8 cellular contexts compared by ENCODE assay signal in genomic region chr2:230762317-230762896, GRCh38. TPM values are rescaled to one million over a fixed set of nuclear protein-coding genes. Genes with fewer than 3 reads are reported as not detected.
DNase-seq lines count a peak whose midpoint lies in the region; ATAC-seq and TF ChIP-seq lines count a peak whose summit lies in the region.

No MANE protein-coding gene starts in this region.

- peak; percentile 37 for TF ChIP-seq CTCF in AG09309 (IDR thresholded peaks at IDR 0.05; ENCODE audit: control insufficient read depth, insufficient read depth, low read depth, low read length, missing control alignments)
- TF ChIP-seq CTCF in epithelial cell of esophagus (IDR thresholded peaks at IDR 0.05; ENCODE audit: insufficient read depth, low read depth, low read length, missing control alignments): peak; percentile 36
- TF ChIP-seq CTCF in psoas muscle (IDR thresholded peaks at IDR 0.05): peak; percentile 38
- no peak for TF ChIP-seq CTCF in tibial nerve (IDR thresholded peaks at IDR 0.05)

- no peak for TF ChIP-seq EP300 in tibial nerve (IDR thresholded peaks at IDR 0.05)

- H3K9me3 ChIP-seq in psoas muscle (no peaks in the 10 kb centered on the region), tibial nerve (no peaks in the 10 kb centered on the region)

- H3K4me1 ChIP-seq in psoas muscle (peaks cover 39% of the 10 kb centered on the region), tibial nerve (peaks cover 0 to 23% (median 7%) of the 10 kb centered on the region in 4 donors)

- intact Hi-C loops in psoas muscle (cut with DNase I): no loop called here

- H3K27ac ChIP-seq in psoas muscle (no peak overlapping the region), tibial nerve (no peak overlapping the region)

- ATAC-seq in GM18858 (IDR thresholded peaks at IDR 0.05; ENCODE audit: unreplicated experiment) (peak; percentile 63), HG03280 (IDR thresholded peaks at IDR 0.05; ENCODE audit: unreplicated experiment) (peak; percentile 77), psoas muscle (peak; percentile 39 to 69 (median 54))

- 84 to 89% (median 89%) methylated on average over 4 of the region's 4 CpGs for WGBS in psoas muscle, 3 donors
- WGBS in tibial nerve, 2 donors: 79 to 82% methylated on average over 4 of the region's 4 CpGs

- no peak for TF ChIP-seq POLR2A in tibial nerve (IDR thresholded peaks at IDR 0.05)

- H3K27me3 ChIP-seq in psoas muscle (ENCODE audit: insufficient read depth in 3 of 3, low read length in 2 of 3) (no peaks in the 10 kb centered on the region), tibial nerve (no peaks in the 10 kb centered on the region)

- H3K4me3 ChIP-seq in AG09309 (ENCODE audit: control insufficient read depth, low read depth, low read length): no peak overlapping the region
- H3K4me3 ChIP-seq in epithelial cell of esophagus (ENCODE audit: low read length): no peak overlapping the region
- H3K4me3 ChIP-seq in psoas muscle: no peak overlapping the region
- H3K4me3 ChIP-seq in tibial nerve: no peak overlapping the region

- no peak for DNase-seq in AG09309 (ENCODE audit: low read depth)
- DNase-seq in SW480 (ENCODE audit: low spot score): peak; percentile 22
- peak; percentile 34 for DNase-seq in epithelial cell of esophagus (ENCODE audit: low read depth)
- DNase-seq in psoas muscle: no peak
- DNase-seq in COR-L47 (lab: John Stamatoyannopoulos, UW): no peak
- DNase-seq in tibial nerve (ENCODE audit: low spot score in 2 of 2): no peak

- H3K36me3 ChIP-seq in psoas muscle (ENCODE audit: insufficient read depth in 1 of 2, low read depth in 1 of 2) (peaks cover 2 to 48% of the 10 kb centered on the region in 2 donors), tibial nerve (peaks cover 0 to 60% (median 0%) of the 10 kb centered on the region in 3 donors)

RNA-seq across cellular contexts. Expression of gene CAB39, which starts 49.8 kb away (rescaled TPM):
- 100 to 1,000 TPM; 107 to 139 (median 128) TPM for total RNA-seq in psoas muscle
- 100 to 1,000 TPM in 1 of 3 donors, 10 to 100 TPM in 2; 36.0 to 166 (median 55.3) TPM for polyA plus RNA-seq in psoas muscle
- total RNA-seq in tibial nerve: 10 to 100 TPM; 60.0 to 82.2 (median 69.7) TPM

Comparison
In these comparisons a context has a peak if more than half of its experiments do, and no peak if none do; other contexts are left out.
1. DNase-seq: peak in SW480 (single experiment) and epithelial cell of esophagus (single experiment); none in AG09309 (single experiment), psoas muscle (0 of 2), COR-L47 (single experiment) and tibial nerve (0 of 2).
2. CTCF ChIP-seq: peak in AG09309 (single experiment), epithelial cell of esophagus (single experiment) and psoas muscle (single experiment); none in tibial nerve (0 of 5).
3. Peak in every context shown above with its lines, with median percentiles within 50 percentile points of each other: ATAC-seq.